23 cellular contexts compared by ENCODE assay signal in genomic region chr1:175844877-175845276, GRCh38.
"Had no signal": no experiment of that assay in that cellular context is flagged by ENCODE, and none has a peak within 500 bp of the region (broad histone marks: within the 10 kb centered on the region; RNA-seq: fewer than 3 reads in every experiment).

No MANE protein-coding gene starts in this region.

- H3K27ac Mint-ChIP-seq: activated CD4-positive, alpha-beta memory T cell treated with anti-CD3 and anti-CD28 coated beads, Interleukin-2, amount 10 ng/mL, durations not matched to agents 7 days and 5 days; activated CD4-positive, alpha-beta T cell treated with anti-CD3 and anti-CD28 coated beads, Interleukin-2, amount 10 ng/mL, durations not matched to agents 24 days and 14 days; activated CD8-positive, alpha-beta memory T cell treated with anti-CD3 and anti-CD28 coated beads, Interleukin-2, amount 10 ng/mL, durations not matched to agents 7 days and 5 days; activated naive CD4-positive, alpha-beta T cell treated with anti-CD3 and anti-CD28 coated beads, Interleukin-2, amount 50 U/mL, for 72 hours; activated T-helper 2 cell treated with anti-CD3 and anti-CD28 coated beads, Interferon-gamma antibody, Interleukin-2, Interleukin-4, amounts not matched to agents 10 μg/mL and 5 μg/mL and 100 μg/mL, durations not matched to agents 14 hours and 24 hours and 36 hours; dendritic cell treated with granulocyte-macrophage colony-stimulating factor and Interleukin-4, amounts not matched to agents 40 ng/mL and 50 ng/mL, for 4 days; naive thymus-derived CD4-positive, alpha-beta T cell; progenitor cell of endocrine pancreas had no signal

- H3K27me3 Mint-ChIP-seq: activated CD4-positive, alpha-beta memory T cell treated with anti-CD3 and anti-CD28 coated beads, Interleukin-2, amount 10 ng/mL, durations not matched to agents 7 days and 5 days; dendritic cell treated with granulocyte-macrophage colony-stimulating factor and Interleukin-4, amounts not matched to agents 40 ng/mL and 50 ng/mL, for 4 days had no signal

- H3K4me1 Mint-ChIP-seq: activated CD4-positive, alpha-beta memory T cell treated with anti-CD3 and anti-CD28 coated beads, Interleukin-2, amount 10 ng/mL, durations not matched to agents 7 days and 5 days; activated CD8-positive, alpha-beta memory T cell treated with anti-CD3 and anti-CD28 coated beads, Interleukin-2, amount 10 ng/mL, durations not matched to agents 7 days and 5 days; central memory CD8-positive, alpha-beta T cell had no signal

- H3K27ac ChIP-seq: esophagus squamous epithelium, ovary, right lobe of liver, tibial nerve, VCaP had no signal

- H3K27me3 ChIP-seq: ovary, right lobe of liver, tibial nerve had no signal

- H3K4me3 ChIP-seq: esophagus squamous epithelium, ovary, right lobe of liver, tibial nerve had no signal

- H3K9me3 ChIP-seq: esophagus squamous epithelium, ovary, right lobe of liver, tibial nerve had no signal

- ATAC-seq: activated CD8-positive, alpha-beta memory T cell treated with anti-CD3 and anti-CD28 coated beads, Interleukin-2, amount 10 ng/mL, durations not matched to agents 7 days and 5 days; activated naive CD4-positive, alpha-beta T cell treated with anti-CD3 and anti-CD28 coated beads, Interleukin-2, amount 50 U/mL, for 72 hours; left cardiac atrium; naive thymus-derived CD4-positive, alpha-beta T cell; right lobe of liver had no signal

- H3K36me3 Mint-ChIP-seq: activated CD8-positive, alpha-beta memory T cell treated with anti-CD3 and anti-CD28 coated beads, Interleukin-2, amount 10 ng/mL, durations not matched to agents 7 days and 5 days; activated naive CD4-positive, alpha-beta T cell treated with anti-CD3 and anti-CD28 coated beads, Interleukin-2, amount 50 U/mL, for 72 hours; naive thymus-derived CD4-positive, alpha-beta T cell had no signal

- DNase-seq: activated CD4-positive, alpha-beta memory T cell treated with anti-CD3 and anti-CD28 coated beads, Interleukin-2, amount 10 ng/mL, durations not matched to agents 7 days and 5 days; activated CD4-positive, alpha-beta T cell treated with anti-CD3 and anti-CD28 coated beads, Interleukin-2, amount 10 ng/mL, durations not matched to agents 24 days and 14 days; activated CD4-positive, CD25-positive, alpha-beta regulatory T cell treated with anti-CD3 and anti-CD28 coated beads, Interleukin-2, amount 50 U/mL, for 72 hours; activated CD8-positive, alpha-beta memory T cell treated with anti-CD3 and anti-CD28 coated beads, Interleukin-2, amount 10 ng/mL, durations not matched to agents 7 days and 5 days; activated T-cell treated with anti-CD3 and anti-CD28 coated beads, Interleukin-2, amount 50 U/mL, for 48 hours; anterior cingulate cortex; esophagus squamous epithelium; islet precursor cell; left cardiac atrium; midbrain; naive thymus-derived CD4-positive, alpha-beta T cell; ovary; right lobe of liver; stimulated activated CD4-positive, alpha-beta T cell treated with anti-CD3 and anti-CD28 coated beads, Interleukin-2, amount 100 ng/mL, for 48 hours; stimulated activated naive CD4-positive, alpha-beta T cell treated with Interleukin-2 at 50 U/mL for 16 hours; T-helper 9 cell had no signal

- H3K36me3 ChIP-seq: esophagus squamous epithelium, ovary, right lobe of liver, tibial nerve had no signal

- H3K4me3 Mint-ChIP-seq: activated CD4-positive, alpha-beta memory T cell treated with anti-CD3 and anti-CD28 coated beads, Interleukin-2, amount 10 ng/mL, durations not matched to agents 7 days and 5 days; activated CD4-positive, alpha-beta T cell treated with anti-CD3 and anti-CD28 coated beads, Interleukin-2, amount 10 ng/mL, durations not matched to agents 24 days and 14 days; activated CD8-positive, alpha-beta memory T cell treated with anti-CD3 and anti-CD28 coated beads, Interleukin-2, amount 10 ng/mL, durations not matched to agents 7 days and 5 days; central memory CD8-positive, alpha-beta T cell; dendritic cell treated with granulocyte-macrophage colony-stimulating factor and Interleukin-4, amounts not matched to agents 40 ng/mL and 50 ng/mL, for 4 days; naive thymus-derived CD4-positive, alpha-beta T cell had no signal

- H3K4me1 ChIP-seq: esophagus squamous epithelium, right lobe of liver, tibial nerve had no signal

- H3K9me3 Mint-ChIP-seq: activated CD4-positive, alpha-beta memory T cell treated with anti-CD3 and anti-CD28 coated beads, Interleukin-2, amount 10 ng/mL, durations not matched to agents 7 days and 5 days; activated CD4-positive, alpha-beta T cell treated with anti-CD3 and anti-CD28 coated beads, Interleukin-2, amount 10 ng/mL, durations not matched to agents 24 days and 14 days; activated T-helper 2 cell treated with anti-CD3 and anti-CD28 coated beads, Interferon-gamma antibody, Interleukin-2, Interleukin-4, amounts not matched to agents 10 μg/mL and 5 μg/mL and 100 μg/mL, durations not matched to agents 14 hours and 24 hours and 36 hours; central memory CD8-positive, alpha-beta T cell; dendritic cell treated with granulocyte-macrophage colony-stimulating factor and Interleukin-4, amounts not matched to agents 40 ng/mL and 50 ng/mL, for 4 days had no signal
